Comparison of ENCODE assay signal across 1 cellular context in the genomic region with DNA sequence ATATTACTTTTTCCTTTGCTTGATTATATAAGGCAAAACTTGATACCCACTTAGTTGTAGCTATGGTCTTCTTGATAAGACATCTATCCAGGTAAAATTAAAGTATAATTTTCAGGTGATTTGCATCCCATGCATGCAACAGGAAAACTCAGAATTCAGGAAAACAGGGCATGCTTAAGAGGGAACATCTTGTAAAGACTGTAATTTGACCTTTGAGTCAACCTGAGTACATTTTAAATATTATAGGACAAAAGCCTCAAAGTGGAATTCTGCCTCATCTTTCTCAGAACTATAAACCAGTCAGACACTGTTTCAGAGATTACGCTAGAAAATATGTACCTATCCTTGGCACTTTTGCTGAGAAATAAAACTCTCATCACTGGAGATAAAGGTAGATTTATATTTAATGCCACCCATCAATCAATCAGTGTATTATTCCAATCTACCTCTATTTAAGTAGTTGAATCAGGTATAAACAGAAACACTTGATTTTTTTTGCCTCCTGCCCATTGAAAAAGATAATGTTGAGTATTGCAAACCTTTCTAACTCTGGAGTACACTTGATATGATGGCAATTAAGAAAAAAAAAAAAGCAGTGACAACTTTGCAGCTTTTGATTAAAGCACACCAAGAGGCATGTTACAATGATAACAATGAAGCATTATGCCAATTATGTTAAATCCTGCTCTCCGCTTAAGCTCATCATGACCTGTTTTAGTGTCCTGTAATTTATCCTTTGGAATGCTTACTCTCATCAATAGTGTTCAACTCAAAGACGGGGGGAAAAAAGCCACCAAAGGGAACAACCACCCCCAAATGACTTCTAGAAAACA.
TF ChIP-seq lines count a peak whose summit lies in the region.

No MANE protein-coding gene starts in this region.

TF ChIP-seq in HEK293, 187 proteins besides CTCF, POLR2A, EP300 and RAD21 (continued from another document):
- TF ChIP-seq, protein P1, sequence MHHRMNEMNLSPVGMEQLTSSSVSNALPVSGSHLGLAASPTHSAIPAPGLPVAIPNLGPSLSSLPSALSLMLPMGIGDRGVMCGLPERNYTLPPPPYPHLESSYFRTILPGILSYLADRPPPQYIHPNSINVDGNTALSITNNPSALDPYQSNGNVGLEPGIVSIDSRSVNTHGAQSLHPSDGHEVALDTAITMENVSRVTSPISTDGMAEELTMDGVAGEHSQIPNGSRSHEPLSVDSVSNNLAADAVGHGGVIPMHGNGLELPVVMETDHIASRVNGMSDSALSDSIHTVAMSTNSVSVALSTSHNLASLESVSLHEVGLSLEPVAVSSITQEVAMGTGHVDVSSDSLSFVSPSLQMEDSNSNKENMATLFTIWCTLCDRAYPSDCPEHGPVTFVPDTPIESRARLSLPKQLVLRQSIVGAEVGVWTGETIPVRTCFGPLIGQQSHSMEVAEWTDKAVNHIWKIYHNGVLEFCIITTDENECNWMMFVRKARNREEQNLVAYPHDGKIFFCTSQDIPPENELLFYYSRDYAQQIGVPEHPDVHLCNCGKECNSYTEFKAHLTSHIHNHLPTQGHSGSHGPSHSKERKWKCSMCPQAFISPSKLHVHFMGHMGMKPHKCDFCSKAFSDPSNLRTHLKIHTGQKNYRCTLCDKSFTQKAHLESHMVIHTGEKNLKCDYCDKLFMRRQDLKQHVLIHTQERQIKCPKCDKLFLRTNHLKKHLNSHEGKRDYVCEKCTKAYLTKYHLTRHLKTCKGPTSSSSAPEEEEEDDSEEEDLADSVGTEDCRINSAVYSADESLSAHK (tag by site-specific recombination; IDR thresholded peaks at IDR 0.05) = 0 out of 2 replicates have a peak, but pooled peaks have one; percentile 27
- TF ChIP-seq ZNF366 (tag by site-specific recombination; conservative IDR thresholded peaks at IDR 0.05) = peak; percentile 33; the same call in 1 of the 2 replicates
- TF ChIP-seq ZNF664 (tag by site-specific recombination; IDR thresholded peaks at IDR 0.05) = no peak
- no peak for TF ChIP-seq ZNF529 (tag by site-specific recombination; IDR thresholded peaks at IDR 0.05; ENCODE audit: insufficient replicate concordance)
- TF ChIP-seq ZNF776 (tag by site-specific recombination; IDR thresholded peaks at IDR 0.05; ENCODE audit: borderline replicate concordance) = no peak
- TF ChIP-seq ZNF214 (tag by site-specific recombination; IDR thresholded peaks at IDR 0.05; ENCODE audit: borderline replicate concordance) = no peak
- no peak for TF ChIP-seq MZF1 (tag by site-specific recombination; IDR thresholded peaks at IDR 0.05; ENCODE audit: borderline replicate concordance)
- no peak for TF ChIP-seq SCRT1 (tag by site-specific recombination; IDR thresholded peaks at IDR 0.05; ENCODE audit: borderline replicate concordance)
- TF ChIP-seq ZNF354C (tag by site-specific recombination; IDR thresholded peaks at IDR 0.05; ENCODE audit: borderline replicate concordance, low read depth) = no peak
- TF ChIP-seq ZXDB (tag by site-specific recombination; IDR thresholded peaks at IDR 0.05) = peak; percentile 76; the same call in 1 of the 2 replicates
- TF ChIP-seq, protein P2, sequence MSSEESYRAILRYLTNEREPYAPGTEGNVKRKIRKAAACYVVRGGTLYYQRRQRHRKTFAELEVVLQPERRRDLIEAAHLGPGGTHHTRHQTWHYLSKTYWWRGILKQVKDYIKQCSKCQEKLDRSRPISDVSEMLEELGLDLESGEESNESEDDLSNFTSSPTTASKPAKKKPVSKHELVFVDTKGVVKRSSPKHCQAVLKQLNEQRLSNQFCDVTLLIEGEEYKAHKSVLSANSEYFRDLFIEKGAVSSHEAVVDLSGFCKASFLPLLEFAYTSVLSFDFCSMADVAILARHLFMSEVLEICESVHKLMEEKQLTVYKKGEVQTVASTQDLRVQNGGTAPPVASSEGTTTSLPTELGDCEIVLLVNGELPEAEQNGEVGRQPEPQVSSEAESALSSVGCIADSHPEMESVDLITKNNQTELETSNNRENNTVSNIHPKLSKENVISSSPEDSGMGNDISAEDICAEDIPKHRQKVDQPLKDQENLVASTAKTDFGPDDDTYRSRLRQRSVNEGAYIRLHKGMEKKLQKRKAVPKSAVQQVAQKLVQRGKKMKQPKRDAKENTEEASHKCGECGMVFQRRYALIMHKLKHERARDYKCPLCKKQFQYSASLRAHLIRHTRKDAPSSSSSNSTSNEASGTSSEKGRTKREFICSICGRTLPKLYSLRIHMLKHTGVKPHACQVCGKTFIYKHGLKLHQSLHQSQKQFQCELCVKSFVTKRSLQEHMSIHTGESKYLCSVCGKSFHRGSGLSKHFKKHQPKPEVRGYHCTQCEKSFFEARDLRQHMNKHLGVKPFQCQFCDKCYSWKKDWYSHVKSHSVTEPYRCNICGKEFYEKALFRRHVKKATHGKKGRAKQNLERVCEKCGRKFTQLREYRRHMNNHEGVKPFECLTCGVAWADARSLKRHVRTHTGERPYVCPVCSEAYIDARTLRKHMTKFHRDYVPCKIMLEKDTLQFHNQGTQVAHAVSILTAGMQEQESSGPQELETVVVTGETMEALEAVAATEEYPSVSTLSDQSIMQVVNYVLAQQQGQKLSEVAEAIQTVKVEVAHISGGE (tag by site-specific recombination; conservative IDR thresholded peaks at IDR 0.05; ENCODE audit: low read depth) = no peak
- TF ChIP-seq ZNF596 (tag by site-specific recombination; IDR thresholded peaks at IDR 0.05) = no peak
- no peak for TF ChIP-seq WT1 (tag by site-specific recombination; IDR thresholded peaks at IDR 0.05)
- TF ChIP-seq, protein P3, sequence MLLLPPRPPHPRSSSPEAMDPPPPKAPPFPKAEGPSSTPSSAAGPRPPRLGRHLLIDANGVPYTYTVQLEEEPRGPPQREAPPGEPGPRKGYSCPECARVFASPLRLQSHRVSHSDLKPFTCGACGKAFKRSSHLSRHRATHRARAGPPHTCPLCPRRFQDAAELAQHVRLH (tag by site-specific recombination; IDR thresholded peaks at IDR 0.05) = 0 out of 2 replicates have a peak, but pooled peaks have one; percentile 33
- TF ChIP-seq, protein P4, sequence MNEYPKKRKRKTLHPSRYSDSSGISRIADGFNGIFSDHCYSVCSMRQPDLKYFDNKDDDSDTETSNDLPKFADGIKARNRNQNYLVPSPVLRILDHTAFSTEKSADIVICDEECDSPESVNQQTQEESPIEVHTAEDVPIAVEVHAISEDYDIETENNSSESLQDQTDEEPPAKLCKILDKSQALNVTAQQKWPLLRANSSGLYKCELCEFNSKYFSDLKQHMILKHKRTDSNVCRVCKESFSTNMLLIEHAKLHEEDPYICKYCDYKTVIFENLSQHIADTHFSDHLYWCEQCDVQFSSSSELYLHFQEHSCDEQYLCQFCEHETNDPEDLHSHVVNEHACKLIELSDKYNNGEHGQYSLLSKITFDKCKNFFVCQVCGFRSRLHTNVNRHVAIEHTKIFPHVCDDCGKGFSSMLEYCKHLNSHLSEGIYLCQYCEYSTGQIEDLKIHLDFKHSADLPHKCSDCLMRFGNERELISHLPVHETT (tag by site-specific recombination; IDR thresholded peaks at IDR 0.05) = no peak
- 0 out of 2 replicates have a peak, but pooled peaks have one; percentile 18 for TF ChIP-seq SP7 (tag by site-specific recombination; IDR thresholded peaks at IDR 0.05)
- TF ChIP-seq MEIS1 (CRISPR knock-in tag; IDR thresholded peaks at IDR 0.05; ENCODE audit: borderline replicate concordance) = no peak
- TF ChIP-seq, protein P5, sequence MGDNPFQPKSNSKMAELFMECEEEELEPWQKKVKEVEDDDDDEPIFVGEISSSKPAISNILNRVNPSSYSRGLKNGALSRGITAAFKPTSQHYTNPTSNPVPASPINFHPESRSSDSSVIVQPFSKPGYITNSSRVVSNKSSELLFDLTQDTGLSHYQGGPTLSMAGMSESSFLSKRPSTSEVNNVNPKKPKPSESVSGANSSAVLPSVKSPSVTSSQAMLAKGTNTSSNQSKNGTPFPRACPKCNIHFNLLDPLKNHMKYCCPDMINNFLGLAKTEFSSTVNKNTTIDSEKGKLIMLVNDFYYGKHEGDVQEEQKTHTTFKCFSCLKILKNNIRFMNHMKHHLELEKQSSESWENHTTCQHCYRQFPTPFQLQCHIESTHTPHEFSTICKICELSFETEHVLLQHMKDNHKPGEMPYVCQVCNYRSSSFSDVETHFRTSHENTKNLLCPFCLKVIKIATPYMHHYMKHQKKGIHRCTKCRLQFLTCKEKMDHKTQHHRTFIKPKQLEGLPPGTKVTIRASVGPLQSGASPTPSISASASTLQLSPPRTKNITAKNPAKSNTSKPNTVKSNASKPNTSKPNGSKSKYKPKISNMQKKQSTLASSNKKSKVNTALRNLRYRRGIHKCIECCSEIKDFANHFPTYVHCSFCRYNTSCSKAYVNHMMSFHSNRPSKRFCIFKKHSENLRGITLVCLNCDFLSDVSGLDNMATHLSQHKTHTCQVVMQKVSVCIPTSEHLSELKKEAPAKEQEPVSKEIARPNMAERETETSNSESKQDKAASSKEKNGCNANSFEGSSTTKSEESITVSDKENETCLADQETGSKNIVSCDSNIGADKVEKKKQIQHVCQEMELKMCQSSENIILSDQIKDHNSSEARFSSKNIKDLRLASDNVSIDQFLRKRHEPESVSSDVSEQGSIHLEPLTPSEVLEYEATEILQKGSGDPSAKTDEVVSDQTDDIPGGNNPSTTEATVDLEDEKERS (tag by site-specific recombination; IDR thresholded peaks at IDR 0.05) = no peak
- peak; percentile 80 for TF ChIP-seq ZNF843 (tag by site-specific recombination; IDR thresholded peaks at IDR 0.05)
- no peak for TF ChIP-seq ZBTB7A (tag by site-specific recombination; IDR thresholded peaks at IDR 0.05; ENCODE audit: low read depth)
- TF ChIP-seq, protein P6, sequence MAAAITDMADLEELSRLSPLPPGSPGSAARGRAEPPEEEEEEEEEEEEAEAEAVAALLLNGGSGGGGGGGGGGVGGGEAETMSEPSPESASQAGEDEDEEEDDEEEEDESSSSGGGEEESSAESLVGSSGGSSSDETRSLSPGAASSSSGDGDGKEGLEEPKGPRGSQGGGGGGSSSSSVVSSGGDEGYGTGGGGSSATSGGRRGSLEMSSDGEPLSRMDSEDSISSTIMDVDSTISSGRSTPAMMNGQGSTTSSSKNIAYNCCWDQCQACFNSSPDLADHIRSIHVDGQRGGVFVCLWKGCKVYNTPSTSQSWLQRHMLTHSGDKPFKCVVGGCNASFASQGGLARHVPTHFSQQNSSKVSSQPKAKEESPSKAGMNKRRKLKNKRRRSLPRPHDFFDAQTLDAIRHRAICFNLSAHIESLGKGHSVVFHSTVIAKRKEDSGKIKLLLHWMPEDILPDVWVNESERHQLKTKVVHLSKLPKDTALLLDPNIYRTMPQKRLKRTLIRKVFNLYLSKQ (tag by site-specific recombination; IDR thresholded peaks at IDR 0.05; ENCODE audit: borderline replicate concordance) = no peak
- no peak for TF ChIP-seq ZFP37 (tag by site-specific recombination; IDR thresholded peaks at IDR 0.05)
- TF ChIP-seq, protein P7, sequence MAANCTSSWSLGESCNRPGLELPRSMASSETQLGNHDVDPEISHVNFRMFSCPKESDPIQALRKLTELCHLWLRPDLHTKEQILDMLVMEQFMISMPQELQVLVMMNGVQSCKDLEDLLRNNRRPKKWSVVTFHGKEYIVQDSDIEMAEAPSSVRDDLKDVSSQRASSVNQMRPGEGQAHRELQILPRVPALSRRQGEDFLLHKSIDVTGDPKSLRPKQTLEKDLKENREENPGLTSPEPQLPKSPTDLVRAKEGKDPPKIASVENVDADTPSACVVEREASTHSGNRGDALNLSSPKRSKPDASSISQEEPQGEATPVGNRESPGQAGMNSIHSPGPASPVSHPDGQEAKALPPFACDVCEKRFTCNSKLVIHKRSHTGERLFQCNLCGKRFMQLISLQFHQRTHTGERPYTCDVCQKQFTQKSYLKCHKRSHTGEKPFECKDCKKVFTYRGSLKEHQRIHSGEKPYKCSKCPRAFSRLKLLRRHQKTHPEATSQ (tag by site-specific recombination; IDR thresholded peaks at IDR 0.05) = no peak
- TF ChIP-seq, protein P8, sequence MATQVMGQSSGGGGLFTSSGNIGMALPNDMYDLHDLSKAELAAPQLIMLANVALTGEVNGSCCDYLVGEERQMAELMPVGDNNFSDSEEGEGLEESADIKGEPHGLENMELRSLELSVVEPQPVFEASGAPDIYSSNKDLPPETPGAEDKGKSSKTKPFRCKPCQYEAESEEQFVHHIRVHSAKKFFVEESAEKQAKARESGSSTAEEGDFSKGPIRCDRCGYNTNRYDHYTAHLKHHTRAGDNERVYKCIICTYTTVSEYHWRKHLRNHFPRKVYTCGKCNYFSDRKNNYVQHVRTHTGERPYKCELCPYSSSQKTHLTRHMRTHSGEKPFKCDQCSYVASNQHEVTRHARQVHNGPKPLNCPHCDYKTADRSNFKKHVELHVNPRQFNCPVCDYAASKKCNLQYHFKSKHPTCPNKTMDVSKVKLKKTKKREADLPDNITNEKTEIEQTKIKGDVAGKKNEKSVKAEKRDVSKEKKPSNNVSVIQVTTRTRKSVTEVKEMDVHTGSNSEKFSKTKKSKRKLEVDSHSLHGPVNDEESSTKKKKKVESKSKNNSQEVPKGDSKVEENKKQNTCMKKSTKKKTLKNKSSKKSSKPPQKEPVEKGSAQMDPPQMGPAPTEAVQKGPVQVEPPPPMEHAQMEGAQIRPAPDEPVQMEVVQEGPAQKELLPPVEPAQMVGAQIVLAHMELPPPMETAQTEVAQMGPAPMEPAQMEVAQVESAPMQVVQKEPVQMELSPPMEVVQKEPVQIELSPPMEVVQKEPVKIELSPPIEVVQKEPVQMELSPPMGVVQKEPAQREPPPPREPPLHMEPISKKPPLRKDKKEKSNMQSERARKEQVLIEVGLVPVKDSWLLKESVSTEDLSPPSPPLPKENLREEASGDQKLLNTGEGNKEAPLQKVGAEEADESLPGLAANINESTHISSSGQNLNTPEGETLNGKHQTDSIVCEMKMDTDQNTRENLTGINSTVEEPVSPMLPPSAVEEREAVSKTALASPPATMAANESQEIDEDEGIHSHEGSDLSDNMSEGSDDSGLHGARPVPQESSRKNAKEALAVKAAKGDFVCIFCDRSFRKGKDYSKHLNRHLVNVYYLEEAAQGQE (tag by site-specific recombination; IDR thresholded peaks at IDR 0.05) = no peak
- TF ChIP-seq ZNF626 (tag by site-specific recombination; IDR thresholded peaks at IDR 0.05) = no peak
- TF ChIP-seq ZNF707 (tag by site-specific recombination; IDR thresholded peaks at IDR 0.05) = no peak
- no peak for TF ChIP-seq ZNF24 (tag by site-specific recombination; IDR thresholded peaks at IDR 0.05)
- TF ChIP-seq FEZF1 (tag by site-specific recombination; IDR thresholded peaks at IDR 0.05) = peak; percentile 74
- TF ChIP-seq ZNF777 (tag by site-specific recombination; IDR thresholded peaks at IDR 0.05; ENCODE audit: borderline replicate concordance) = no peak
